1 cellular context compared by ENCODE assay signal in the genomic region with DNA sequence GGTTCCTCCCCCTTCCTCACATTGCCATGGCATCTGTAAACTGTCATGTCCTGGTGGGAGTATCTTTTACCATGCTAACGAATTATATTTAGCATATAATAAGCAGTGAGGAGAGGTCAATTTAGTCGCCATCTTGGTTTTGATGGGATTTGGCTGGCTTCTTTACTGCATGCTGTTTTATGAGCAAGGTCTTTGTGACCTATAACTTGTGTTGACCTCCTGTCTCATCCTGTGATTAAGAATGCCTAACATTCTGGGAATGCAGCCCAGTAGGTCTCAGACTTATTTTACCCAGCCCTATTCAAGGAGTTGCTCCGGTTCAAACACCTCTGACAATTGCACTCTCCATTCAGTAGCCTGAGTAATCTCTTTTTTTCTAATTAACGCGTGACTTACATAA.
TF ChIP-seq lines count a peak whose summit lies in the region.

No MANE protein-coding gene starts in this region.

TF ChIP-seq in HepG2, 621 proteins besides CTCF, POLR2A, EP300 and RAD21:
- TF ChIP-seq ARNTL (CRISPR knock-in tag; IDR thresholded peaks at IDR 0.05) (no peak), ARID2 (CRISPR knock-in tag; IDR thresholded peaks at IDR 0.05; ENCODE audit: borderline replicate concordance) (no peak), TAF1 (CRISPR knock-in tag; IDR thresholded peaks at IDR 0.05) (no peak), ZFYVE20 (CRISPR knock-in tag; IDR thresholded peaks at IDR 0.05; ENCODE audit: borderline replicate concordance, low read depth) (no peak), ZNF326 (CRISPR knock-in tag; IDR thresholded peaks at IDR 0.05; ENCODE audit: borderline replicate concordance) (no peak), ZNF713 (CRISPR knock-in tag; IDR thresholded peaks at IDR 0.05) (no peak), ZIK1 (CRISPR knock-in tag; IDR thresholded peaks at IDR 0.05; ENCODE audit: borderline replicate concordance, low read depth) (no peak), ZNF879 (CRISPR knock-in tag; IDR thresholded peaks at IDR 0.05) (no peak), HDAC6 (IDR thresholded peaks at IDR 0.05; ENCODE audit: low read depth, low read length) (no peak), TMF1 (CRISPR knock-in tag; IDR thresholded peaks at IDR 0.05; ENCODE audit: low read depth) (no peak), HNRNPL (IDR thresholded peaks at IDR 0.05; ENCODE audit: low read depth, low read length) (no peak), ZNF335 (CRISPR knock-in tag; IDR thresholded peaks at IDR 0.05) (no peak), ARNT (IDR thresholded peaks at IDR 0.05) (no peak), XBP1 (CRISPR knock-in tag; IDR thresholded peaks at IDR 0.05) (no peak)
- TF ChIP-seq, protein P1, sequence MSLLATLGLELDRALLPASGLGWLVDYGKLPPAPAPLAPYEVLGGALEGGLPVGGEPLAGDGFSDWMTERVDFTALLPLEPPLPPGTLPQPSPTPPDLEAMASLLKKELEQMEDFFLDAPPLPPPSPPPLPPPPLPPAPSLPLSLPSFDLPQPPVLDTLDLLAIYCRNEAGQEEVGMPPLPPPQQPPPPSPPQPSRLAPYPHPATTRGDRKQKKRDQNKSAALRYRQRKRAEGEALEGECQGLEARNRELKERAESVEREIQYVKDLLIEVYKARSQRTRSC (CRISPR knock-in tag; IDR thresholded peaks at IDR 0.05; ENCODE audit: low read depth), result no peak
- TF ChIP-seq, protein P2, sequence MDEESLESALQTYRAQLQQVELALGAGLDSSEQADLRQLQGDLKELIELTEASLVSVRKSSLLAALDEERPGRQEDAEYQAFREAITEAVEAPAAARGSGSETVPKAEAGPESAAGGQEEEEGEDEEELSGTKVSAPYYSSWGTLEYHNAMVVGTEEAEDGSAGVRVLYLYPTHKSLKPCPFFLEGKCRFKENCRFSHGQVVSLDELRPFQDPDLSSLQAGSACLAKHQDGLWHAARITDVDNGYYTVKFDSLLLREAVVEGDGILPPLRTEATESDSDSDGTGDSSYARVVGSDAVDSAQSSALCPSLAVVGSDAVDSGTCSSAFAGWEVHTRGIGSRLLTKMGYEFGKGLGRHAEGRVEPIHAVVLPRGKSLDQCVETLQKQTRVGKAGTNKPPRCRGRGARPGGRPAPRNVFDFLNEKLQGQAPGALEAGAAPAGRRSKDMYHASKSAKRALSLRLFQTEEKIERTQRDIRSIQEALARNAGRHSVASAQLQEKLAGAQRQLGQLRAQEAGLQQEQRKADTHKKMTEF (CRISPR knock-in tag; IDR thresholded peaks at IDR 0.05), result no peak
- TF ChIP-seq, protein P3, sequence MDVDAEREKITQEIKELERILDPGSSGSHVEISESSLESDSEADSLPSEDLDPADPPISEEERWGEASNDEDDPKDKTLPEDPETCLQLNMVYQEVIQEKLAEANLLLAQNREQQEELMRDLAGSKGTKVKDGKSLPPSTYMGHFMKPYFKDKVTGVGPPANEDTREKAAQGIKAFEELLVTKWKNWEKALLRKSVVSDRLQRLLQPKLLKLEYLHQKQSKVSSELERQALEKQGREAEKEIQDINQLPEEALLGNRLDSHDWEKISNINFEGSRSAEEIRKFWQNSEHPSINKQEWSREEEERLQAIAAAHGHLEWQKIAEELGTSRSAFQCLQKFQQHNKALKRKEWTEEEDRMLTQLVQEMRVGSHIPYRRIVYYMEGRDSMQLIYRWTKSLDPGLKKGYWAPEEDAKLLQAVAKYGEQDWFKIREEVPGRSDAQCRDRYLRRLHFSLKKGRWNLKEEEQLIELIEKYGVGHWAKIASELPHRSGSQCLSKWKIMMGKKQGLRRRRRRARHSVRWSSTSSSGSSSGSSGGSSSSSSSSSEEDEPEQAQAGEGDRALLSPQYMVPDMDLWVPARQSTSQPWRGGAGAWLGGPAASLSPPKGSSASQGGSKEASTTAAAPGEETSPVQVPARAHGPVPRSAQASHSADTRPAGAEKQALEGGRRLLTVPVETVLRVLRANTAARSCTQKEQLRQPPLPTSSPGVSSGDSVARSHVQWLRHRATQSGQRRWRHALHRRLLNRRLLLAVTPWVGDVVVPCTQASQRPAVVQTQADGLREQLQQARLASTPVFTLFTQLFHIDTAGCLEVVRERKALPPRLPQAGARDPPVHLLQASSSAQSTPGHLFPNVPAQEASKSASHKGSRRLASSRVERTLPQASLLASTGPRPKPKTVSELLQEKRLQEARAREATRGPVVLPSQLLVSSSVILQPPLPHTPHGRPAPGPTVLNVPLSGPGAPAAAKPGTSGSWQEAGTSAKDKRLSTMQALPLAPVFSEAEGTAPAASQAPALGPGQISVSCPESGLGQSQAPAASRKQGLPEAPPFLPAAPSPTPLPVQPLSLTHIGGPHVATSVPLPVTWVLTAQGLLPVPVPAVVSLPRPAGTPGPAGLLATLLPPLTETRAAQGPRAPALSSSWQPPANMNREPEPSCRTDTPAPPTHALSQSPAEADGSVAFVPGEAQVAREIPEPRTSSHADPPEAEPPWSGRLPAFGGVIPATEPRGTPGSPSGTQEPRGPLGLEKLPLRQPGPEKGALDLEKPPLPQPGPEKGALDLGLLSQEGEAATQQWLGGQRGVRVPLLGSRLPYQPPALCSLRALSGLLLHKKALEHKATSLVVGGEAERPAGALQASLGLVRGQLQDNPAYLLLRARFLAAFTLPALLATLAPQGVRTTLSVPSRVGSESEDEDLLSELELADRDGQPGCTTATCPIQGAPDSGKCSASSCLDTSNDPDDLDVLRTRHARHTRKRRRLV (CRISPR knock-in tag; IDR thresholded peaks at IDR 0.05), result no peak
- TF ChIP-seq, protein P4, sequence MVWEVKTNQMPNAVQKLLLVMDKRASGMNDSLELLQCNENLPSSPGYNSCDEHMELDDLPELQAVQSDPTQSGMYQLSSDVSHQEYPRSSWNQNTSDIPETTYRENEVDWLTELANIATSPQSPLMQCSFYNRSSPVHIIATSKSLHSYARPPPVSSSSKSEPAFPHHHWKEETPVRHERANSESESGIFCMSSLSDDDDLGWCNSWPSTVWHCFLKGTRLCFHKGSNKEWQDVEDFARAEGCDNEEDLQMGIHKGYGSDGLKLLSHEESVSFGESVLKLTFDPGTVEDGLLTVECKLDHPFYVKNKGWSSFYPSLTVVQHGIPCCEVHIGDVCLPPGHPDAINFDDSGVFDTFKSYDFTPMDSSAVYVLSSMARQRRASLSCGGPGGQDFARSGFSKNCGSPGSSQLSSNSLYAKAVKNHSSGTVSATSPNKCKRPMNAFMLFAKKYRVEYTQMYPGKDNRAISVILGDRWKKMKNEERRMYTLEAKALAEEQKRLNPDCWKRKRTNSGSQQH (CRISPR knock-in tag; IDR thresholded peaks at IDR 0.05; ENCODE audit: low read depth), result no peak
- TF ChIP-seq, protein P5, sequence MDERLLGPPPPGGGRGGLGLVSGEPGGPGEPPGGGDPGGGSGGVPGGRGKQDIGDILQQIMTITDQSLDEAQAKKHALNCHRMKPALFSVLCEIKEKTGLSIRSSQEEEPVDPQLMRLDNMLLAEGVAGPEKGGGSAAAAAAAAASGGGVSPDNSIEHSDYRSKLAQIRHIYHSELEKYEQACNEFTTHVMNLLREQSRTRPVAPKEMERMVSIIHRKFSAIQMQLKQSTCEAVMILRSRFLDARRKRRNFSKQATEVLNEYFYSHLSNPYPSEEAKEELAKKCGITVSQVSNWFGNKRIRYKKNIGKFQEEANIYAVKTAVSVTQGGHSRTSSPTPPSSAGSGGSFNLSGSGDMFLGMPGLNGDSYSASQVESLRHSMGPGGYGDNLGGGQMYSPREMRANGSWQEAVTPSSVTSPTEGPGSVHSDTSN (CRISPR knock-in tag; IDR thresholded peaks at IDR 0.05), result no peak
- TF ChIP-seq, protein P6, sequence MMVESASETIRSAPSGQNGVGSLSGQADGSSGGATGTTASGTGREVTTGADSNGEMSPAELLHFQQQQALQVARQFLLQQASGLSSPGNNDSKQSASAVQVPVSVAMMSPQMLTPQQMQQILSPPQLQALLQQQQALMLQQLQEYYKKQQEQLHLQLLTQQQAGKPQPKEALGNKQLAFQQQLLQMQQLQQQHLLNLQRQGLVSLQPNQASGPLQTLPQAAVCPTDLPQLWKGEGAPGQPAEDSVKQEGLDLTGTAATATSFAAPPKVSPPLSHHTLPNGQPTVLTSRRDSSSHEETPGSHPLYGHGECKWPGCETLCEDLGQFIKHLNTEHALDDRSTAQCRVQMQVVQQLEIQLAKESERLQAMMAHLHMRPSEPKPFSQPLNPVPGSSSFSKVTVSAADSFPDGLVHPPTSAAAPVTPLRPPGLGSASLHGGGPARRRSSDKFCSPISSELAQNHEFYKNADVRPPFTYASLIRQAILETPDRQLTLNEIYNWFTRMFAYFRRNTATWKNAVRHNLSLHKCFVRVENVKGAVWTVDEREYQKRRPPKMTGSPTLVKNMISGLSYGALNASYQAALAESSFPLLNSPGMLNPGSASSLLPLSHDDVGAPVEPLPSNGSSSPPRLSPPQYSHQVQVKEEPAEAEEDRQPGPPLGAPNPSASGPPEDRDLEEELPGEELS (CRISPR knock-in tag; IDR thresholded peaks at IDR 0.05), result no peak
